Comparison of ENCODE assay signal across 25 cellular contexts in the genomic region with DNA sequence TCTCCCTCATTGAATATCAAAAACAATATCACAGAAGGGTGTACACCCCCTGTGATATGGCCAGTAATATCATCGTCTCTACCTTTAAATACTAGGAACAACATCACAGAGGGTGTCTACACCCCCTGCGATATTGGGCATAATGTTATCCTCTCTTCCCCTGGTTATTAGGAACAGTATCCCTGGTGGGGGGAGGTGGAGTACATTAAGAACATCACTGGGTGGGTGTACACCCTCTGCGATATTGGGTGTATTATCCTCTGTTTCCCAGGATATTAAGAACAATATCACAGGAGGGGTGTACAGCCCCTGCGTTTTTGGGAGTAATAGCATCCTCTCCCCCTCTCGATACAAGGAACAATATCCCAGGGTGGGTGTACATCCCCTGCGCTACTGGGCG.
A peak's percentile ranks its signal among the peaks of the same experiment; 100 is the strongest.
DNase-seq lines count a peak whose midpoint lies in the region; ATAC-seq and TF ChIP-seq lines count a peak whose summit lies in the region.
"Had no signal": no experiment of that assay in that cellular context is flagged by ENCODE, and none has a peak within 500 bp of the region (broad histone marks: within the 10 kb centered on the region; RNA-seq: fewer than 3 reads in every experiment).

No MANE protein-coding gene starts in this region.

- H3K27ac ChIP-seq in gastrocnemius medialis, result no peak overlapping the region
- H3K27ac ChIP-seq: BLaER1 had no signal

- no peaks in the 10 kb centered on the region for H3K36me3 Mint-ChIP-seq in activated CD8-positive, alpha-beta T cell treated with anti-CD3 and anti-CD28 coated beads, Interleukin-2, amount 10 ng/mL, durations not matched to agents 7 days and 5 days (ENCODE audit: low read depth)
- H3K36me3 Mint-ChIP-seq in activated CD8-positive, alpha-beta T cell treated with anti-CD3 and anti-CD28 coated beads for 36 hours (ENCODE audit: low read depth), result no peaks in the 10 kb centered on the region
- H3K36me3 Mint-ChIP-seq in activated T-helper 17 cell treated with anti-CD3 and anti-CD28 coated beads, Interleukin-2, amount 50 U/mL, for 72 hours (ENCODE audit: low read depth), result no peaks in the 10 kb centered on the region
- H3K36me3 Mint-ChIP-seq: CD14-positive monocyte; CD4-positive, alpha-beta memory T cell; CD4-positive, CD25-positive, alpha-beta regulatory T cell; CD8-positive, alpha-beta memory T cell had no signal

- H3K27me3 Mint-ChIP-seq in activated CD8-positive, alpha-beta T cell treated with anti-CD3 and anti-CD28 coated beads, Interleukin-2, amount 10 ng/mL, durations not matched to agents 7 days and 5 days (ENCODE audit: low read depth), result no peaks in the 10 kb centered on the region
- H3K27me3 Mint-ChIP-seq in activated CD8-positive, alpha-beta T cell treated with anti-CD3 and anti-CD28 coated beads for 36 hours, result no peaks in the 10 kb centered on the region
- no peaks in the 10 kb centered on the region for H3K27me3 Mint-ChIP-seq in stimulated activated naive CD8-positive, alpha-beta T cell treated with anti-CD3 and anti-CD28 coated beads, Interleukin-15, amount 100 ng/mL, for 72 hours
- no peaks in the 10 kb centered on the region for H3K27me3 Mint-ChIP-seq in activated T-helper 17 cell treated with anti-CD3 and anti-CD28 coated beads, Interleukin-2, amount 50 U/mL, for 72 hours
- H3K27me3 Mint-ChIP-seq: CD4-positive, alpha-beta memory T cell; CD4-positive, CD25-positive, alpha-beta regulatory T cell; CD8-positive, alpha-beta memory T cell had no signal

- no peaks in the 10 kb centered on the region for H3K9me3 ChIP-seq in gastrocnemius medialis
- H3K9me3 ChIP-seq: BE2C, BLaER1 had no signal

- in situ Hi-C loops in gastrocnemius medialis (cut with MboI; ENCODE audit: low sequenced_read_pairs in 4 of 4), result no loop called here

- H3K27ac Mint-ChIP-seq in activated CD8-positive, alpha-beta T cell treated with anti-CD3 and anti-CD28 coated beads, Interleukin-2, amount 10 ng/mL, durations not matched to agents 7 days and 5 days, result no peak overlapping the region
- no peak overlapping the region for H3K27ac Mint-ChIP-seq in activated CD8-positive, alpha-beta T cell treated with anti-CD3 and anti-CD28 coated beads for 36 hours
- H3K27ac Mint-ChIP-seq in stimulated activated naive CD8-positive, alpha-beta T cell treated with anti-CD3 and anti-CD28 coated beads, Interleukin-15, amount 100 ng/mL, for 72 hours, result no peak overlapping the region
- H3K27ac Mint-ChIP-seq in activated T-helper 17 cell treated with anti-CD3 and anti-CD28 coated beads, Interleukin-2, amount 50 U/mL, for 72 hours, result no peak overlapping the region
- H3K27ac Mint-ChIP-seq: CD14-positive monocyte; CD4-positive, alpha-beta memory T cell; CD4-positive, CD25-positive, alpha-beta regulatory T cell; CD8-positive, alpha-beta memory T cell had no signal

- intact Hi-C loops in activated CD8-positive, alpha-beta T cell treated with anti-CD3 and anti-CD28 coated beads for 36 hours (cut with micrococcal nuclease), result no loop called here
- intact Hi-C loops in gastrocnemius medialis (cut with DNase I; ENCODE audit: low total_unique reads), result no loop called here

- no peaks in the 10 kb centered on the region for H3K4me1 Mint-ChIP-seq in activated CD8-positive, alpha-beta T cell treated with anti-CD3 and anti-CD28 coated beads, Interleukin-2, amount 10 ng/mL, durations not matched to agents 7 days and 5 days (ENCODE audit: low read depth)
- no peaks in the 10 kb centered on the region for H3K4me1 Mint-ChIP-seq in activated CD8-positive, alpha-beta T cell treated with anti-CD3 and anti-CD28 coated beads for 36 hours (ENCODE audit: low read depth)
- H3K4me1 Mint-ChIP-seq in stimulated activated naive CD8-positive, alpha-beta T cell treated with anti-CD3 and anti-CD28 coated beads, Interleukin-15, amount 100 ng/mL, for 72 hours, result no peaks in the 10 kb centered on the region
- no peaks in the 10 kb centered on the region for H3K4me1 Mint-ChIP-seq in activated T-helper 17 cell treated with anti-CD3 and anti-CD28 coated beads, Interleukin-2, amount 50 U/mL, for 72 hours
- H3K4me1 Mint-ChIP-seq: CD14-positive monocyte; CD4-positive, alpha-beta memory T cell; CD4-positive, CD25-positive, alpha-beta regulatory T cell; CD8-positive, alpha-beta memory T cell had no signal

- no peak overlapping the region for H3K4me3 ChIP-seq in gastrocnemius medialis
- H3K4me3 ChIP-seq: BLaER1, GM12878 had no signal

- no peaks in the 10 kb centered on the region for H3K9me3 Mint-ChIP-seq in activated CD8-positive, alpha-beta T cell treated with anti-CD3 and anti-CD28 coated beads, Interleukin-2, amount 10 ng/mL, durations not matched to agents 7 days and 5 days (ENCODE audit: insufficient read depth)
- peaks cover 14% of the 10 kb centered on the region for H3K9me3 Mint-ChIP-seq in activated CD8-positive, alpha-beta T cell treated with anti-CD3 and anti-CD28 coated beads for 36 hours
- H3K9me3 Mint-ChIP-seq in stimulated activated naive CD8-positive, alpha-beta T cell treated with anti-CD3 and anti-CD28 coated beads, Interleukin-15, amount 100 ng/mL, for 72 hours, result peaks cover 11 to 33% of the 10 kb centered on the region in 2 donors
- peaks cover 9% of the 10 kb centered on the region for H3K9me3 Mint-ChIP-seq in activated T-helper 17 cell treated with anti-CD3 and anti-CD28 coated beads, Interleukin-2, amount 50 U/mL, for 72 hours

- H3K4me1 ChIP-seq in gastrocnemius medialis, result no peaks in the 10 kb centered on the region
- H3K4me1 ChIP-seq: BE2C, BLaER1 had no signal

- ATAC-seq in activated CD8-positive, alpha-beta T cell treated with anti-CD3 and anti-CD28 coated beads, Interleukin-2, amount 10 ng/mL, durations not matched to agents 7 days and 5 days, result peak; percentile 17
- no peak for ATAC-seq in activated CD8-positive, alpha-beta T cell treated with anti-CD3 and anti-CD28 coated beads for 36 hours
- ATAC-seq in stimulated activated naive CD8-positive, alpha-beta T cell treated with anti-CD3 and anti-CD28 coated beads, Interleukin-15, amount 100 ng/mL, for 72 hours, result peak; percentile 61
- ATAC-seq in stimulated activated naive CD8-positive, alpha-beta T cell treated with anti-CD3 and anti-CD28 coated beads, Interleukin-15, Interleukin-2, amounts not matched to agents 100 U/mL and 50 U/mL, for 24 hours, result no peak
- peak; percentile 30 for ATAC-seq in activated T-helper 17 cell treated with anti-CD3 and anti-CD28 coated beads, Interleukin-2, amount 50 U/mL, for 72 hours (replicated peaks)
- ATAC-seq in gastrocnemius medialis (no peak), GM18517 (IDR thresholded peaks at IDR 0.05; ENCODE audit: unreplicated experiment) (no peak)
- ATAC-seq: GM12878 had no signal

- POLR2A ChIA-PET in activated CD8-positive, alpha-beta T cell treated with anti-CD3 and anti-CD28 coated beads, Interleukin-2, amount 10 ng/mL, durations not matched to agents 7 days and 5 days (lab: Charles Lee), result no interaction called here
- POLR2A ChIA-PET in activated CD8-positive, alpha-beta T cell treated with anti-CD3 and anti-CD28 coated beads for 36 hours (lab: Charles Lee), result no interaction called here

- H3K4me3 Mint-ChIP-seq in activated CD8-positive, alpha-beta T cell treated with anti-CD3 and anti-CD28 coated beads, Interleukin-2, amount 10 ng/mL, durations not matched to agents 7 days and 5 days, result no peak overlapping the region
- no peak overlapping the region for H3K4me3 Mint-ChIP-seq in activated CD8-positive, alpha-beta T cell treated with anti-CD3 and anti-CD28 coated beads for 36 hours
- no peak overlapping the region for H3K4me3 Mint-ChIP-seq in stimulated activated naive CD8-positive, alpha-beta T cell treated with anti-CD3 and anti-CD28 coated beads, Interleukin-15, amount 100 ng/mL, for 72 hours
- no peak overlapping the region for H3K4me3 Mint-ChIP-seq in activated T-helper 17 cell treated with anti-CD3 and anti-CD28 coated beads, Interleukin-2, amount 50 U/mL, for 72 hours
- H3K4me3 Mint-ChIP-seq: CD14-positive monocyte; CD4-positive, alpha-beta memory T cell; CD4-positive, CD25-positive, alpha-beta regulatory T cell; CD8-positive, alpha-beta memory T cell had no signal

- H3K27me3 ChIP-seq in gastrocnemius medialis, result no peaks in the 10 kb centered on the region
- H3K27me3 ChIP-seq: BE2C, BLaER1 had no signal

- TF ChIP-seq POLR2A in gastrocnemius medialis (IDR thresholded peaks at IDR 0.05), result no peak

- H3K36me3 ChIP-seq in gastrocnemius medialis, result no peaks in the 10 kb centered on the region
- H3K36me3 ChIP-seq: BE2C, BLaER1 had no signal

- TF ChIP-seq CTCF in activated CD8-positive, alpha-beta T cell treated with anti-CD3 and anti-CD28 coated beads for 36 hours (IDR thresholded peaks at IDR 0.05), result no peak
- no peak for TF ChIP-seq CTCF in gastrocnemius medialis (IDR thresholded peaks at IDR 0.05 in 4 of 5, conservative IDR thresholded peaks at IDR 0.05 in 1 of 5)

- CTCF ChIA-PET in activated CD8-positive, alpha-beta T cell treated with anti-CD3 and anti-CD28 coated beads, Interleukin-2, amount 10 ng/mL, durations not matched to agents 7 days and 5 days (lab: Charles Lee), result no interaction called here
- CTCF ChIA-PET in activated CD8-positive, alpha-beta T cell treated with anti-CD3 and anti-CD28 coated beads for 36 hours (lab: Charles Lee), result no interaction called here

- no peak for DNase-seq in activated CD8-positive, alpha-beta T cell treated with anti-CD3 and anti-CD28 coated beads, Interleukin-2, amount 10 ng/mL, durations not matched to agents 7 days and 5 days
- DNase-seq in activated CD8-positive, alpha-beta T cell treated with anti-CD3 and anti-CD28 coated beads for 36 hours, result no peak
- DNase-seq in stimulated activated naive CD8-positive, alpha-beta T cell treated with anti-CD3 and anti-CD28 coated beads, Interleukin-15, amount 100 ng/mL, for 72 hours, result no peak
- DNase-seq in stimulated activated naive CD8-positive, alpha-beta T cell treated with anti-CD3 and anti-CD28 coated beads, Interleukin-15, Interleukin-2, amounts not matched to agents 100 U/mL and 50 U/mL, for 24 hours, result no peak
- DNase-seq in gastrocnemius medialis, result no peak
- DNase-seq: 8988T; ACHN; BE2C; C1 segment of cervical spinal cord; CD4-positive, alpha-beta memory T cell; CD8-positive, alpha-beta memory T cell; COR-L47; DMS 273 treated with DMSO at 0.1 percent for 48 hours; DMS153; DMS53; DMS79; DND-41; EL; GDM1 had no signal

Comparison
In these comparisons a context has a peak if more than half of its experiments do, and no peak if none do; other contexts are left out.
1. ATAC-seq: peak in activated CD8-positive, alpha-beta T cell treated with anti-CD3 and anti-CD28 coated beads, Interleukin-2, amount 10 ng/mL, durations not matched to agents 7 days and 5 days (single experiment), stimulated activated naive CD8-positive, alpha-beta T cell treated with anti-CD3 and anti-CD28 coated beads, Interleukin-15, amount 100 ng/mL, for 72 hours (single experiment) and activated T-helper 17 cell treated with anti-CD3 and anti-CD28 coated beads, Interleukin-2, amount 50 U/mL, for 72 hours (single experiment); none in activated CD8-positive, alpha-beta T cell treated with anti-CD3 and anti-CD28 coated beads for 36 hours (single experiment), stimulated activated naive CD8-positive, alpha-beta T cell treated with anti-CD3 and anti-CD28 coated beads, Interleukin-15, Interleukin-2, amounts not matched to agents 100 U/mL and 50 U/mL, for 24 hours (single experiment), gastrocnemius medialis (0 of 2) and GM18517 (single experiment).